In genomic region chr6:85417336-85417735, GRCh38 we compare ENCODE assay signal across 17 cellular contexts.
"Had no signal": no experiment of that assay in that cellular context is flagged by ENCODE, and none has a peak within 500 bp of the region (broad histone marks: within the 10 kb centered on the region; RNA-seq: fewer than 3 reads in every experiment).

No MANE protein-coding gene starts in this region.

- H3K27me3 Mint-ChIP-seq: activated naive CD8-positive, alpha-beta T cell treated with anti-CD3 and anti-CD28 coated beads for 36 hours had no signal

- H3K36me3 ChIP-seq: heart right ventricle, left ventricle myocardium inferior, prostate gland, right atrium auricular region had no signal

- H3K4me3 Mint-ChIP-seq: activated CD4-positive, alpha-beta T cell treated with anti-CD3 and anti-CD28 coated beads for 36 hours; activated naive CD8-positive, alpha-beta T cell treated with anti-CD3 and anti-CD28 coated beads for 36 hours; activated T-helper 1 cell treated with anti-CD3 and anti-CD28 coated beads, Interleukin-12 subunit alpha, Interleukin-12 subunit beta, Interleukin-2, Interleukin-4 antibody, amounts not matched to agents 30 ng/mL and 10 ng/mL and 1 ng/mL, durations not matched to agents 14 hours and 24 hours and 36 hours; effector memory CD8-positive, alpha-beta T cell; memory B cell; neural crest cell; WTC11 had no signal

- H3K4me3 ChIP-seq: heart right ventricle, left ventricle myocardium inferior, prostate gland, right atrium auricular region had no signal

- H3K27ac ChIP-seq: heart right ventricle, left ventricle myocardium inferior, right atrium auricular region had no signal

- H3K27me3 ChIP-seq: heart right ventricle, right atrium auricular region had no signal

- DNase-seq: activated CD4-positive, alpha-beta T cell treated with anti-CD3 and anti-CD28 coated beads for 36 hours; activated CD4-positive, alpha-beta T cell treated with anti-CD3 and anti-CD28 coated beads, Interleukin-2, amount 50 U/mL, for 48 hours; activated naive CD8-positive, alpha-beta T cell treated with anti-CD3 and anti-CD28 coated beads for 36 hours; amygdala; effector memory CD8-positive, alpha-beta T cell; heart right ventricle; kidney glomerular epithelial cell; left ventricle myocardium inferior; stimulated activated CD4-positive, alpha-beta T cell treated with anti-CD3 and anti-CD28 coated beads, Interleukin-2, amount 100 ng/mL, for 24 hours; stimulated activated naive CD8-positive, alpha-beta T cell treated with anti-CD3 and anti-CD28 coated beads, Interleukin-15, Interleukin-2, amounts not matched to agents 100 U/mL and 50 U/mL, for 24 hours; substantia nigra had no signal

- H3K27ac Mint-ChIP-seq: activated CD4-positive, alpha-beta T cell treated with anti-CD3 and anti-CD28 coated beads for 36 hours; activated naive CD8-positive, alpha-beta T cell treated with anti-CD3 and anti-CD28 coated beads for 36 hours; activated T-helper 1 cell treated with anti-CD3 and anti-CD28 coated beads, Interleukin-12 subunit alpha, Interleukin-12 subunit beta, Interleukin-2, Interleukin-4 antibody, amounts not matched to agents 30 ng/mL and 10 ng/mL and 1 ng/mL, durations not matched to agents 14 hours and 24 hours and 36 hours; effector memory CD8-positive, alpha-beta T cell; WTC11 had no signal

- H3K9me3 ChIP-seq: heart right ventricle, left ventricle myocardium inferior, prostate gland, right atrium auricular region had no signal

- H3K9me3 Mint-ChIP-seq: effector memory CD8-positive, alpha-beta T cell; neural crest cell; WTC11 had no signal

- H3K4me1 Mint-ChIP-seq: WTC11 had no signal

- H3K4me1 ChIP-seq: left ventricle myocardium inferior, right atrium auricular region had no signal

- ATAC-seq: activated CD4-positive, alpha-beta T cell treated with anti-CD3 and anti-CD28 coated beads for 36 hours; effector memory CD8-positive, alpha-beta T cell; heart right ventricle; stimulated activated naive CD8-positive, alpha-beta T cell treated with anti-CD3 and anti-CD28 coated beads, Interleukin-15, Interleukin-2, amounts not matched to agents 100 U/mL and 50 U/mL, for 24 hours; WTC11 had no signal

- H3K36me3 Mint-ChIP-seq: WTC11 had no signal
